In genomic region chr3:72254483-72254882, GRCh38 we compare ENCODE assay signal across 20 cellular contexts.
DNase-seq lines count a peak whose midpoint lies in the region; ATAC-seq, FAIRE-seq and TF ChIP-seq lines count a peak whose summit lies in the region.
"Had no signal": no experiment of that assay in that cellular context is flagged by ENCODE, and none has a peak within 500 bp of the region (broad histone marks: within the 10 kb centered on the region; RNA-seq: fewer than 3 reads in every experiment).

No MANE protein-coding gene starts in this region.

- no peak for ATAC-seq in GM21619 (IDR thresholded peaks at IDR 0.05; ENCODE audit: unreplicated experiment)
- ATAC-seq: CD8-positive, alpha-beta T cell; HCT116 had no signal

- H3K9me3 ChIP-seq in cardiac muscle cell (ENCODE audit: low read depth): no peaks in the 10 kb centered on the region
- H3K9me3 ChIP-seq: BLaER1, Caco-2 had no signal

- peaks cover 45% of the 10 kb centered on the region for H3K4me1 ChIP-seq in cardiac muscle cell (ENCODE audit: low read depth)
- H3K4me1 ChIP-seq: Caco-2 had no signal

- H3K27me3 ChIP-seq in cardiac muscle cell: no peaks in the 10 kb centered on the region
- H3K27me3 ChIP-seq: BLaER1 had no signal

- no peaks in the 10 kb centered on the region for H3K36me3 ChIP-seq in cardiac muscle cell
- H3K36me3 ChIP-seq: BLaER1 had no signal

- no peak for TF ChIP-seq CTCF in cardiac muscle cell (IDR thresholded peaks at IDR 0.05; ENCODE audit: low read depth, low read length)
- TF ChIP-seq CTCF in VCaP (conservative IDR thresholded peaks at IDR 0.05): no peak

- intact Hi-C loops in cardiac septum (cut with DNase I): no loop called here

- DNase-seq in cardiac muscle cell (ENCODE audit: low read depth in 1 of 2, low spot score in 1 of 2): no peak
- DNase-seq in cardiac septum (ENCODE audit: low spot score): no peak
- no peak for DNase-seq in activated CD4-positive, alpha-beta T cell treated with anti-CD3 and anti-CD28 coated beads, Interleukin-2, amount 50 U/mL, for 4 hours
- DNase-seq: Caco-2; CD4-positive, CD25-positive, alpha-beta regulatory T cell; CD8-positive, alpha-beta T cell; DMS153; DND-41; H9 had no signal

- H3K4me3 ChIP-seq in cardiac muscle cell: no peak overlapping the region
- H3K4me3 ChIP-seq: BLaER1, GM23338 had no signal

- peak; percentile 41 for FAIRE-seq in endometrium (lab: Jason Lieb, UNC)
- FAIRE-seq: A204.1, G401.6, GM12892 had no signal

- H3K27ac ChIP-seq in cardiac muscle cell (peak overlapping the region; percentile 89), VCaP (peak overlapping the region; percentile 81; the same call in 1 of the 2 replicates)
- H3K27ac ChIP-seq: 22Rv1, C4-2B had no signal
